1 cellular context compared by ENCODE assay signal in the genomic region with DNA sequence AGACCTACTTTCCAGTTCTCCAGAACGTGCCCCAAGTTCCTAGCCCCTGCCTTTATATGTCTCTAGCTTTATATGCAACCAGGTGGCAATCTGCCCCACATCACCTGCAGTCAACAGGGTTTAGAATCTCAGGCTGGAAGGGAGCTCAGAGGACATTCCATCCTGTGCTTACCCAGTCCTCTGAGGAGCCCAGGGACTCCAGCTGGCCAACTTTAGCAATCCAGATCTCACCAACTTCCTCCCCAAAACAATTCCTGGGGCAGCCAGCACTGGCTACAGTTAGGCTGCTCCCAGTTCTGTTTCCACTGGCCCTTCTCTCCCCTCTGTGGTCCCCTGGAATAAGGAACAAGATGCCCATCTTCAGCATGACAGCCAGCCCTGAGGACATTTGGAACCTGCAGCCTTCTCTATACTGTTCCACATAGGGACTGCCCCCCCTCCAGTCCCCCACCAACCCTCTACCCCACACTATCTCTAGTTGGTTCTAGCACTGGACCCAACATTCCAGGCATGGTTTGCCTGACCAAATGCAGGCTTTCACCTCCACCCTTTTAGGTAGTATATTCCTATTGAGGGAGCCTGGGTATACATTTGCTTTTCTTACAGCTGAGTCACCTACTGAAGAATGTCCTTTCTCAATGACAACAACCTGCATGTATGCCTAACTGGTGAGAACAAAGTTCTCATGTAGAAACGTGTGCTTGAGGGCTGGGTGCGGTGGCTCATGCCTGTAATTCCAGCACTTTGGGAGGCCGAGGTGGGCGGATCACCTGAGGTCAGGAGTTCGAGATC.
TF ChIP-seq lines count a peak whose summit lies in the region.

No MANE protein-coding gene starts in this region.

TF ChIP-seq in A549, 52 proteins besides CTCF, POLR2A, EP300 and RAD21 (continued from another document):
- TF ChIP-seq JUN (IDR thresholded peaks at IDR 0.05) (0 out of 5 replicates have a peak, but pooled peaks of 1 of the 2 experiments have one; percentile 42), FOSL2 (IDR thresholded peaks at IDR 0.05) (no peak), FOSL2 (CRISPR knock-in tag; IDR thresholded peaks at IDR 0.05) (peak; percentile 72), ZC3H11A (IDR thresholded peaks at IDR 0.05) (no peak), ZNF302 (CRISPR knock-in tag; IDR thresholded peaks at IDR 0.05) (no peak), CEBPB (IDR thresholded peaks at IDR 0.05) (0 out of 4 replicates have a peak, but pooled peaks of 1 of the 2 experiments have one; percentile 4), JUNB (IDR thresholded peaks at IDR 0.05) (peak; percentile 21; the same call in 1 of the 2 replicates), BHLHE40 (IDR thresholded peaks at IDR 0.05; ENCODE audit: low read depth, low read length) (0 out of 2 replicates have a peak, but pooled peaks have one; percentile 13)
- TF ChIP-seq, protein P1, sequence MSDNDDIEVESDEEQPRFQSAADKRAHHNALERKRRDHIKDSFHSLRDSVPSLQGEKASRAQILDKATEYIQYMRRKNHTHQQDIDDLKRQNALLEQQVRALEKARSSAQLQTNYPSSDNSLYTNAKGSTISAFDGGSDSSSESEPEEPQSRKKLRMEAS (IDR thresholded peaks at IDR 0.05), result peak; percentile 44; the same call in 1 of the 2 replicates
TF ChIP-seq in A549: peak in this region for 7.
